Comparison of ENCODE assay signal across 12 cellular contexts in genomic region chr1:18932387-18932786, GRCh38. TPM values are rescaled to one million over a fixed set of nuclear protein-coding genes. Genes with fewer than 3 reads are reported as not detected.
DNase-seq lines count a peak whose midpoint lies in the region; ATAC-seq and TF ChIP-seq lines count a peak whose summit lies in the region.
"Had no signal": no experiment of that assay in that cellular context is flagged by ENCODE, and none has a peak within 500 bp of the region (broad histone marks: within the 10 kb centered on the region; RNA-seq: fewer than 3 reads in every experiment).

No MANE protein-coding gene starts in this region.

- no peaks in the 10 kb centered on the region for H3K27me3 Mint-ChIP-seq in stimulated activated naive CD8-positive, alpha-beta T cell treated with anti-CD3 and anti-CD28 coated beads, Interleukin-15, amount 100 ng/mL, for 72 hours
- no peaks in the 10 kb centered on the region for H3K27me3 Mint-ChIP-seq in activated T-helper 2 cell treated with anti-CD3 and anti-CD28 coated beads, Interferon-gamma antibody, Interleukin-2, Interleukin-4, amounts not matched to agents 10 μg/mL and 5 μg/mL and 100 μg/mL, durations not matched to agents 14 hours and 24 hours and 36 hours (ENCODE audit: low read depth)

- DNase-seq in stimulated activated naive CD8-positive, alpha-beta T cell treated with anti-CD3 and anti-CD28 coated beads, Interleukin-15, Interleukin-2, amounts not matched to agents 100 U/mL and 50 U/mL, for 24 hours = no peak
- DNase-seq in stimulated activated naive CD8-positive, alpha-beta T cell treated with anti-CD3 and anti-CD28 coated beads, Interleukin-15, amount 100 ng/mL, for 72 hours = no peak
- DNase-seq in activated T-helper 2 cell treated with anti-CD3 and anti-CD28 coated beads, Interferon-gamma antibody, Interleukin-2, Interleukin-4, amounts not matched to agents 10 μg/mL and 5 μg/mL and 100 μg/mL, durations not matched to agents 14 hours and 24 hours and 36 hours (ENCODE audit: low spot score) = no peak
- peak; percentile 79 for DNase-seq in kidney tubule cell (ENCODE audit: low spot score)
- no peak for DNase-seq in NCI-H69 (lab: John Stamatoyannopoulos, UW)
- DNase-seq in stimulated activated CD4-positive, alpha-beta T cell treated with anti-CD3 and anti-CD28 coated beads, Interleukin-15, amount 100 ng/mL, for 24 hours = no peak
- DNase-seq in GM10266 (ENCODE audit: extremely low spot score) = no peak
- DNase-seq: activated CD4-positive, alpha-beta T cell treated with anti-CD3 and anti-CD28 coated beads for 48 hours; activated gamma-delta T cell treated with Interleukin-2 at 50 U/mL for 16 hours; NCI-H146; small intestine had no signal

- peak; percentile 11 for ATAC-seq in stimulated activated naive CD8-positive, alpha-beta T cell treated with anti-CD3 and anti-CD28 coated beads, Interleukin-15, Interleukin-2, amounts not matched to agents 100 U/mL and 50 U/mL, for 24 hours
- no peak for ATAC-seq in stimulated activated naive CD8-positive, alpha-beta T cell treated with anti-CD3 and anti-CD28 coated beads, Interleukin-15, amount 100 ng/mL, for 72 hours
- no peak for ATAC-seq in HG03280 (IDR thresholded peaks at IDR 0.05; ENCODE audit: unreplicated experiment)

- no peaks in the 10 kb centered on the region for H3K36me3 Mint-ChIP-seq in activated T-helper 2 cell treated with anti-CD3 and anti-CD28 coated beads, Interferon-gamma antibody, Interleukin-2, Interleukin-4, amounts not matched to agents 10 μg/mL and 5 μg/mL and 100 μg/mL, durations not matched to agents 14 hours and 24 hours and 36 hours (ENCODE audit: low read depth)

- no peak for TF ChIP-seq CTCF in GM10266 (IDR thresholded peaks at IDR 0.05; ENCODE audit: control insufficient read depth, insufficient read depth, low read depth, missing control alignments)

- no peaks in the 10 kb centered on the region for H3K9me3 Mint-ChIP-seq in stimulated activated naive CD8-positive, alpha-beta T cell treated with anti-CD3 and anti-CD28 coated beads, Interleukin-15, amount 100 ng/mL, for 72 hours
- H3K9me3 Mint-ChIP-seq in activated T-helper 2 cell treated with anti-CD3 and anti-CD28 coated beads, Interferon-gamma antibody, Interleukin-2, Interleukin-4, amounts not matched to agents 10 μg/mL and 5 μg/mL and 100 μg/mL, durations not matched to agents 14 hours and 24 hours and 36 hours = no peaks in the 10 kb centered on the region

- intact Hi-C loops in activated T-helper 2 cell treated with anti-CD3 and anti-CD28 coated beads, Interferon-gamma antibody, Interleukin-2, Interleukin-4, amounts not matched to agents 10 μg/mL and 5 μg/mL and 100 μg/mL, durations not matched to agents 14 hours and 24 hours and 36 hours (cut with micrococcal nuclease) = no loop called here

- no peak overlapping the region for H3K4me3 Mint-ChIP-seq in stimulated activated naive CD8-positive, alpha-beta T cell treated with anti-CD3 and anti-CD28 coated beads, Interleukin-15, amount 100 ng/mL, for 72 hours
- H3K4me3 Mint-ChIP-seq in activated T-helper 2 cell treated with anti-CD3 and anti-CD28 coated beads, Interferon-gamma antibody, Interleukin-2, Interleukin-4, amounts not matched to agents 10 μg/mL and 5 μg/mL and 100 μg/mL, durations not matched to agents 14 hours and 24 hours and 36 hours (ENCODE audit: low read depth) = no peak overlapping the region

- peaks cover 100% of the 10 kb centered on the region for H3K4me1 Mint-ChIP-seq in stimulated activated naive CD8-positive, alpha-beta T cell treated with anti-CD3 and anti-CD28 coated beads, Interleukin-15, amount 100 ng/mL, for 72 hours
- H3K4me1 Mint-ChIP-seq in activated T-helper 2 cell treated with anti-CD3 and anti-CD28 coated beads, Interferon-gamma antibody, Interleukin-2, Interleukin-4, amounts not matched to agents 10 μg/mL and 5 μg/mL and 100 μg/mL, durations not matched to agents 14 hours and 24 hours and 36 hours (ENCODE audit: low read depth) = peaks cover 77% of the 10 kb centered on the region

- no peak overlapping the region for H3K27ac Mint-ChIP-seq in stimulated activated naive CD8-positive, alpha-beta T cell treated with anti-CD3 and anti-CD28 coated beads, Interleukin-15, amount 100 ng/mL, for 72 hours
- H3K27ac Mint-ChIP-seq in activated T-helper 2 cell treated with anti-CD3 and anti-CD28 coated beads, Interferon-gamma antibody, Interleukin-2, Interleukin-4, amounts not matched to agents 10 μg/mL and 5 μg/mL and 100 μg/mL, durations not matched to agents 14 hours and 24 hours and 36 hours = peak overlapping the region; percentile 42

RNA-seq across cellular contexts. Expression of gene IFFO2, which starts 24.1 kb away (rescaled TPM):
- total RNA-seq in activated T-helper 2 cell treated with anti-CD3 and anti-CD28 coated beads, Interferon-gamma antibody, Interleukin-2, Interleukin-4, amounts not matched to agents 10 μg/mL and 5 μg/mL and 100 μg/mL, durations not matched to agents 14 hours and 24 hours and 36 hours = 48.5 and 49.4 TPM in 2 replicates

RNA-seq across cellular contexts. Expression of gene ALDH4A1, which starts 30.0 kb away (rescaled TPM):
- 4.4 and 5.0 TPM in 2 replicates for total RNA-seq in activated T-helper 2 cell treated with anti-CD3 and anti-CD28 coated beads, Interferon-gamma antibody, Interleukin-2, Interleukin-4, amounts not matched to agents 10 μg/mL and 5 μg/mL and 100 μg/mL, durations not matched to agents 14 hours and 24 hours and 36 hours
